Comparison of ENCODE assay signal across 19 cellular contexts in the genomic region with DNA sequence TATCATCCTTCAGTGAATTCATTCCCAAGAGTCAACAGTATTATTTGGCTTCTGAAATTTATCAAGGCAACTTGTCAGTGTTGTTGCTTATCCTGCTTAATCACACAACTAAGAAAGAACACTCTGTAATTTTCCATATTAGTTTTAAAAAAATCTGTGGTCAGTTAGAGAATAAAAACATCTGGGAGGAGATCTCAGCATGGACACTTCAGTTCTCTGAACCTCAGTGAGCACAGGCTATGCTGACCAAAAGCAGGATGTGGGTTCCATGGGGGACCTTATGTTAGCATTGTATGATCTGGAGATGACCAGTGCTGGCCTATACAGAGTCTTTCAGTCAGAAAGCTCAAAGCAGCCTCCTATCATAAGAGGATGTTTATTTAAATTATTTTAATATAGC.
"Had no signal": no experiment of that assay in that cellular context is flagged by ENCODE, and none has a peak within 500 bp of the region (broad histone marks: within the 10 kb centered on the region; RNA-seq: fewer than 3 reads in every experiment).

No MANE protein-coding gene starts in this region.

- DNase-seq: colonic mucosa; dermis blood vessel endothelial cell; esophagus squamous epithelium; foreskin keratinocyte; heart left ventricle; hippocampal formation; kidney glomerular epithelial cell; naive B cell; retina; right lobe of liver; spleen; stimulated activated CD4-positive, alpha-beta T cell treated with anti-CD3 and anti-CD28 coated beads, Interleukin-15, amount 100 ng/mL, for 24 hours; stimulated activated CD4-positive, alpha-beta T cell treated with anti-CD3 and anti-CD28 coated beads, Interleukin-1b, Interleukin-23, amount 100 ng/mL, for 48 hours; stimulated activated CD4-positive, alpha-beta T cell treated with anti-CD3 and anti-CD28 coated beads, Interleukin-4, amount 100 ng/mL, for 4 hours; stimulated activated naive B cell treated with anti-CD40 and anti-IgM and Interleukin-4, amounts not matched to agents 10 μg/mL and 1 μg/mL and 100 μg/mL, for 72 hours; stimulated activated naive CD8-positive, alpha-beta T cell treated with anti-CD3 and anti-CD28 coated beads, Interleukin-15, amount 100 ng/mL, for 72 hours; testis; transverse colon had no signal

- H3K4me3 ChIP-seq: colonic mucosa, esophagus squamous epithelium, heart left ventricle, prostate gland, right lobe of liver, spleen, testis, transverse colon had no signal
